8 cellular contexts compared by ENCODE assay signal in the genomic region with DNA sequence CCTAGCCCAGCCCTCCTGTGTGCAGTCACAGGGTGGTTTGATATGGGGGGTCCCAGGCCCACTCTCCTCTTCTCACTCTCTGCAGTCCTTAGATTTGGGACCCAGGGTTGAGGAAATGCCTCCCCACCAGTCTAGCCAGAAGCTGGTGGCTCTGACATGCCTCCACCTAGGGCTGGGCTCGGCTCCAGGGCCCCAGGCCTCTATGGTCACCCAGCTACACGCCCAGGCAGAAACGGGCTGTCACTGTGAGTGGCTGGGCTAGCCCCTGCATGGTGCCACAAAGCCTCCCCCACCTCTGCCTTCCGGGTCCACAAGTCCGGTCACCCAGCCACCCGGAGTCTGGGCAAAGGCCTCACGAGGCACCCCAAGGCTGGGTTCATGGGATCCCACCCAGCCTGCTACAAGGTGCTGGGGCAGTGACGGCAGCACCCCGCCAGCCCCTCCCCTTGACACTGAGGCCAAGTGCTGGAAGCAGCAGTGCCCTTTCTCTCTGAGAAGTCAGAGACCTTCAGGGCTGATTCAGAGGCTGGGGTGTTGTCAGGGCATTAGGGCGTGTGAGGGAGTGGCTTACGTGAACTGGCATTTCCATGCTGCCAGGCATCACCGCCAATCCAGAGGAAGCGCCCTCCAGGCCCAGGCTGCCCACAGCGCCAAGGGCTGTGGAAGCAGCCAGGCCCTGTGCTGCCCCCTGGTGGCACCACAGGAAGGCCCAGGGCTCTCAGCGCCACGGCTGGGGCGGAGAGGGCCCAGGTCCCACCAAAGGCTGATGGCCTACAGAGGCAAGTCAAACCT. TPM values are rescaled to one million over a fixed set of nuclear protein-coding genes. Genes with fewer than 3 reads are reported as not detected.
DNase-seq lines count a peak whose midpoint lies in the region; ATAC-seq and TF ChIP-seq lines count a peak whose summit lies in the region.

No MANE protein-coding gene starts in this region.

- peaks cover 0 to 34% (median 8%) of the 10 kb centered on the region in 4 donors for H3K4me1 ChIP-seq in right lobe of liver

- DNase-seq in DMS 273 treated with DMSO at 0.1 percent for 48 hours (lab: John Stamatoyannopoulos, UW), result peak; percentile 45
- peak; percentile 39 for DNase-seq in NCI-H748 treated with DMSO at 0.1 percent for 48 hours (lab: John Stamatoyannopoulos, UW)
- DNase-seq in activated CD4-positive, alpha-beta T cell treated with anti-CD3 and anti-CD28 coated beads, Interleukin-2, amount 50 U/mL, for 48 hours, result peak; percentile 93 to 95
- DNase-seq in dermis blood vessel endothelial cell, result peak; percentile 93
- peak; percentile 93 to 96 (median 96) for DNase-seq in right lobe of liver
- peak; percentile 89 to 93 for DNase-seq in stimulated activated CD4-positive, alpha-beta T cell treated with anti-CD3 and anti-CD28 coated beads, Interleukin-2, amount 100 ng/mL, for 48 hours

- H3K27ac ChIP-seq in right lobe of liver, result peak overlapping the region; percentile 87 to 98 (median 93)

- peak; percentile 99 to 100 (median 100) for TF ChIP-seq CTCF in right lobe of liver (IDR thresholded peaks at IDR 0.05)

- WGBS in right lobe of liver (ENCODE audit: insufficient coverage, low coverage, low lambda C conversion rate, missing lambda C conversion rate), result no CpG with 5 or more reads among the region's 17 CpGs

- peak overlapping the region; percentile 64 to 92 (median 65) for H3K4me3 ChIP-seq in right lobe of liver

- H3K27me3 ChIP-seq in right lobe of liver, result no peaks in the 10 kb centered on the region

- ATAC-seq in HG03354 (IDR thresholded peaks at IDR 0.05; ENCODE audit: poor library complexity, severe bottlenecking, unreplicated experiment) (peak; percentile 27), right lobe of liver (peak; percentile 56 to 70 (median 64)), GM21526 (IDR thresholded peaks at IDR 0.05; ENCODE audit: low FRiP score, unreplicated experiment) (no peak)

- H3K9me3 ChIP-seq in right lobe of liver, result no peaks in the 10 kb centered on the region

- intact Hi-C loops in right lobe of liver (cut with DNase I), result loop anchor here (5.0 to 10.0 kb wide), 3 partner anchors 38 to 114 kb away; a partner anchor contains a TSS

- TF ChIP-seq POLR2A in right lobe of liver (IDR thresholded peaks at IDR 0.05), result peak; percentile 80

- no peaks in the 10 kb centered on the region for H3K36me3 ChIP-seq in right lobe of liver

RNA-seq across cellular contexts. Expression of a gene that starts 0.6 kb away (rescaled TPM):
- 4.8 and 10.7 TPM in 2 replicates for total RNA-seq in dermis blood vessel endothelial cell
- total RNA-seq in right lobe of liver, result 10 to 100 TPM in 4 of 6 experiments, 1 to 10 TPM in 2; 8.6 to 21.3 (median 15.0) TPM

RNA-seq across cellular contexts. Expression of a gene that starts 2.2 kb away (rescaled TPM):
- total RNA-seq in dermis blood vessel endothelial cell (25.2 and 42.2 TPM in 2 replicates), right lobe of liver (10 to 100 TPM; 45.2 to 74.9 (median 55.7) TPM)

RNA-seq across cellular contexts. Expression of a gene that starts 17.4 kb away (rescaled TPM):
- total RNA-seq in dermis blood vessel endothelial cell, result not detected in 2 replicates
- total RNA-seq in right lobe of liver, result not detected

RNA-seq across cellular contexts. Expression of a gene that starts 23.0 kb away (rescaled TPM):
- total RNA-seq in dermis blood vessel endothelial cell (81.0 and 124 TPM in 2 replicates), right lobe of liver (10 to 100 TPM; 20.8 to 33.9 (median 25.7) TPM)

RNA-seq across cellular contexts. Expression of a gene that starts 36.8 kb away (rescaled TPM):
- total RNA-seq in dermis blood vessel endothelial cell, result 30.6 and 40.9 TPM in 2 replicates
- total RNA-seq in right lobe of liver, result 100 to 1,000 TPM in 2 of 6 experiments, 10 to 100 TPM in 4; 29.1 to 133 (median 40.9) TPM

Comparison
In these comparisons a context has a peak if more than half of its experiments do, and no peak if none do; other contexts are left out.
1. DNase-seq: peak in every context shown above with its lines; median percentile 96 in right lobe of liver; 94 in activated CD4-positive, alpha-beta T cell treated with anti-CD3 and anti-CD28 coated beads, Interleukin-2, amount 50 U/mL, for 48 hours; 93 in dermis blood vessel endothelial cell; 91 in stimulated activated CD4-positive, alpha-beta T cell treated with anti-CD3 and anti-CD28 coated beads, Interleukin-2, amount 100 ng/mL, for 48 hours; 45 in DMS 273 treated with DMSO at 0.1 percent for 48 hours; 39 in NCI-H748 treated with DMSO at 0.1 percent for 48 hours.